In genomic region chr9:99173570-99174504, GRCh38 we compare ENCODE assay signal across 1 cellular context.
TF ChIP-seq lines count a peak whose summit lies in the region.

No MANE protein-coding gene starts in this region.

TF ChIP-seq in GM12878, 131 proteins besides CTCF, POLR2A, EP300 and RAD21:
- TF ChIP-seq ATF7 (IDR thresholded peaks at IDR 0.05; ENCODE audit: low read depth) = peak; percentile 35; the same call in 1 of the 2 replicates
- peak; percentile 60; the same call in 1 of the 2 replicates for TF ChIP-seq IRF4 (IDR thresholded peaks at IDR 0.05; ENCODE audit: low read depth, low read length)
- no peak for TF ChIP-seq MEF2B (IDR thresholded peaks at IDR 0.05; ENCODE audit: partially characterized antibody, poor library complexity, severe bottlenecking)
- TF ChIP-seq CEBPZ (IDR thresholded peaks at IDR 0.05; ENCODE audit: low read depth, low read length) = no peak
- 0 out of 2 replicates have a peak, but pooled peaks have one; percentile 10 for TF ChIP-seq CREM (IDR thresholded peaks at IDR 0.05; ENCODE audit: low read depth)
- no peak for TF ChIP-seq CBFB (IDR thresholded peaks at IDR 0.05; ENCODE audit: low read depth)
- TF ChIP-seq RUNX3 (IDR thresholded peaks at IDR 0.05; ENCODE audit: low read length) = 0 out of 2 replicates have a peak, but pooled peaks have one; percentile 31
- TF ChIP-seq KAT2A (conservative IDR thresholded peaks at IDR 0.05; ENCODE audit: control insufficient read depth, low read depth, low read length) = no peak
- TF ChIP-seq BCL3 (IDR thresholded peaks at IDR 0.05; ENCODE audit: borderline replicate concordance, insufficient read depth, low read depth, low read length, poor library complexity, severe bottlenecking) = peak; percentile 33
- peak; percentile 9; the same call in 1 of the 2 replicates for TF ChIP-seq JUND (IDR thresholded peaks at IDR 0.05; ENCODE audit: low read depth, low read length)
- TF ChIP-seq DPF2 (IDR thresholded peaks at IDR 0.05) = 0 out of 2 replicates have a peak, but pooled peaks have one; percentile 20
- no peak for TF ChIP-seq SUZ12 (IDR thresholded peaks at IDR 0.05; ENCODE audit: unreplicated experiment)
- peak; percentile 86 for TF ChIP-seq JUNB (IDR thresholded peaks at IDR 0.05)
